8 cellular contexts compared by ENCODE assay signal in genomic region chr2:231411871-231412615, GRCh38. TPM values are rescaled to one million over a fixed set of nuclear protein-coding genes. Genes with fewer than 3 reads are reported as not detected.
DNase-seq lines count a peak whose midpoint lies in the region; ATAC-seq and TF ChIP-seq lines count a peak whose summit lies in the region.

No MANE protein-coding gene starts in this region.

- peaks cover 13% of the 10 kb centered on the region; the same call in 1 of the 2 replicates for H3K36me3 ChIP-seq in OCI-LY1 (ENCODE audit: insufficient read depth, low read length)

- H3F3A ChIP-seq in OCI-LY1 (ENCODE audit: insufficient read depth, low read length), result no peaks in the 10 kb centered on the region

- H3K9ac ChIP-seq in OCI-LY1 (ENCODE audit: low read length), result peak overlapping the region; percentile 38; the same call in 1 of the 2 replicates

- H3K4me1 ChIP-seq in OCI-LY1 (ENCODE audit: insufficient read depth, low read length, severe bottlenecking), result peaks cover 5% of the 10 kb centered on the region

- peaks cover 15% of the 10 kb centered on the region for H3K9me3 ChIP-seq in OCI-LY1 (ENCODE audit: low read length)

- H3K4me3 Mint-ChIP-seq in naive thymus-derived CD8-positive, alpha-beta T cell, result peak overlapping the region; percentile 38 to 79 (median 67)

- H2AFZ ChIP-seq in OCI-LY1 (ENCODE audit: low read length), result no peak overlapping the region

- peaks cover 0 to 9% (median 4%) of the 10 kb centered on the region in 4 donors for H3K4me1 Mint-ChIP-seq in naive thymus-derived CD8-positive, alpha-beta T cell

- no peaks in the 10 kb centered on the region; the same call in 1 of the 2 replicates for H3K27me3 ChIP-seq in OCI-LY1 (ENCODE audit: insufficient read depth, low read length)

- peak overlapping the region; percentile 53 for H3K4me2 ChIP-seq in OCI-LY1 (ENCODE audit: low read length)

- ATAC-seq in GM19372 (IDR thresholded peaks at IDR 0.05; ENCODE audit: low read depth, unreplicated experiment) (peak; percentile 98), HG03460 (IDR thresholded peaks at IDR 0.05; ENCODE audit: unreplicated experiment) (peak; percentile 97)
- ATAC-seq in naive thymus-derived CD8-positive, alpha-beta T cell, result peak; percentile 85 to 100

- H3K27me3 Mint-ChIP-seq in naive thymus-derived CD8-positive, alpha-beta T cell, result peaks cover 14 to 45% (median 30%) of the 10 kb centered on the region in 5 donors

- peak; percentile 42 for DNase-seq in COR-L47 (lab: John Stamatoyannopoulos, UW)
- DNase-seq in activated T-cell treated with anti-CD3 and anti-CD28 coated beads, Interleukin-2, amount 50 U/mL, for 1 hour, result peak; percentile 77
- peak; percentile 72 for DNase-seq in fibroblast of mammary gland (ENCODE audit: low read depth)
- DNase-seq in naive thymus-derived CD8-positive, alpha-beta T cell, result peak; percentile 47 to 82 (median 56)
- peak; percentile 20 for DNase-seq in stimulated activated naive CD4-positive, alpha-beta T cell treated with Interleukin-2 at 50 U/mL for 16 hours (lab: John Stamatoyannopoulos, UW)

- H3K9me3 Mint-ChIP-seq in naive thymus-derived CD8-positive, alpha-beta T cell, result peaks cover 0 to 8% (median 6%) of the 10 kb centered on the region in 9 donors

- no peaks in the 10 kb centered on the region for H4K20me1 ChIP-seq in OCI-LY1 (ENCODE audit: insufficient read depth, low read length)

- H3K79me2 ChIP-seq in OCI-LY1 (ENCODE audit: insufficient read depth, low read length), result no peaks in the 10 kb centered on the region

- no peak overlapping the region for H3K27ac ChIP-seq in OCI-LY1 (ENCODE audit: low read depth, low read length, poor library complexity, severe bottlenecking)

- peaks cover 0 to 9% (median 3%) of the 10 kb centered on the region in 3 donors for H3K36me3 Mint-ChIP-seq in naive thymus-derived CD8-positive, alpha-beta T cell

- H3K9me2 ChIP-seq in OCI-LY1 (ENCODE audit: low read depth, low read length), result no peaks in the 10 kb centered on the region

- peak overlapping the region in 1 of 10 donors; percentile 43 for H3K27ac Mint-ChIP-seq in naive thymus-derived CD8-positive, alpha-beta T cell

- peak; percentile 76 for TF ChIP-seq CTCF in OCI-LY1 (IDR thresholded peaks at IDR 0.05; ENCODE audit: low read length)
- TF ChIP-seq CTCF in fibroblast of mammary gland (conservative IDR thresholded peaks at IDR 0.05; ENCODE audit: control insufficient read depth, insufficient read depth, low read depth, low read length), result peak; percentile 85

- peak overlapping the region; percentile 57 for H3K4me3 ChIP-seq in OCI-LY1 (ENCODE audit: low read depth, low read length, poor library complexity, severe bottlenecking)
- H3K4me3 ChIP-seq in fibroblast of mammary gland (ENCODE audit: control insufficient read depth, low read depth, low read length), result peak overlapping the region; percentile 59

- POLR2A ChIA-PET in naive thymus-derived CD8-positive, alpha-beta T cell (lab: Charles Lee), result interaction anchor here (0.6 kb wide), 1 partner anchor 73 kb away, joined by 5 read pairs; no protein-coding TSS in a partner anchor

RNA-seq across cellular contexts. Expression of gene B3GNT7, which starts 16.5 kb away (rescaled TPM):
- under 1 TPM; 0.55 to 0.68 TPM for total RNA-seq in naive thymus-derived CD8-positive, alpha-beta T cell
- under 1 TPM in 1 of 3 donors, not detected in 2; 0.06 TPM for polyA plus RNA-seq in naive thymus-derived CD8-positive, alpha-beta T cell

RNA-seq across cellular contexts. Expression of gene NCL, which starts 52.2 kb away (rescaled TPM):
- 100 to 1,000 TPM; 446 to 467 TPM for total RNA-seq in naive thymus-derived CD8-positive, alpha-beta T cell
- polyA plus RNA-seq in naive thymus-derived CD8-positive, alpha-beta T cell, result 100 to 1,000 TPM; 370 to 590 (median 468) TPM

Comparison
In these comparisons a context has a peak if more than half of its experiments do, and no peak if none do; other contexts are left out.
1. DNase-seq: peak in every context shown above with its lines; median percentile 77 in activated T-cell treated with anti-CD3 and anti-CD28 coated beads, Interleukin-2, amount 50 U/mL, for 1 hour; 72 in fibroblast of mammary gland; 56 in naive thymus-derived CD8-positive, alpha-beta T cell; 42 in COR-L47; 20 in stimulated activated naive CD4-positive, alpha-beta T cell treated with Interleukin-2 at 50 U/mL for 16 hours.